Comparison of ENCODE assay signal across 10 cellular contexts in the genomic region with DNA sequence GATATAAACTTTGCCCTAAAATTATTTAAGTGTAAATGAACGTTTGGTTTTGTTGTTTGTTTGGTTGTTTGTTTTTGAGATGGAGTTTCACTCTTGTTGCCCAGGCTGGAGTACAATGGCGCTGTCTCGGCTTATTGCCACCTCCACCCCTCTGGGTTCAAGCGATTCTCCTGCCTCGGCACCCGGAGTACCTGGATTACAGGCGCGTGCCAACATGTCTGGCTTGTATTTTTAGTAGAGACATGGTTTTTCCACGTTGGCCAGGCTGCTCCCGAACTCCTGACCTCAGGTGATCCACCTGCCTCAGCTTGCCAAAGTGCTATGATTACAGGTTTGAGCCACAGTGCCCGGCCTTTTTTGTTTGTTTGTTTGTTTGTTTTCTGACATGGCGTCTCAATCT.
A peak's percentile ranks its signal among the peaks of the same experiment; 100 is the strongest.
DNase-seq lines count a peak whose midpoint lies in the region; FAIRE-seq and TF ChIP-seq lines count a peak whose summit lies in the region.
"Had no signal": no experiment of that assay in that cellular context is flagged by ENCODE, and none has a peak within 500 bp of the region (broad histone marks: within the 10 kb centered on the region; RNA-seq: fewer than 3 reads in every experiment).

No MANE protein-coding gene starts in this region.

- H3K9ac ChIP-seq in skeletal muscle tissue (ENCODE audit: low read depth in 1 of 3, low read length in 3 of 3) = peak overlapping the region in 2 of 3 donors; percentile 91

- peaks cover 13% of the 10 kb centered on the region for H3K79me2 ChIP-seq in PC-9 (ENCODE audit: low read depth)

- H3K9me2 ChIP-seq in PC-9 (ENCODE audit: insufficient read depth) = no peaks in the 10 kb centered on the region

- intact Hi-C loops in PC-9 (cut with micrococcal nuclease; ENCODE audit: unreplicated experiment) = no loop called here

- H2AFZ ChIP-seq in PC-9 = no peak overlapping the region

- BruUV-seq in PC-9 (replicated peaks; lab: Mats Ljungman, UMichigan) = no TSS peak

- H3K27me3 ChIP-seq in PC-9 (ENCODE audit: insufficient read depth, low read depth) = no peaks in the 10 kb centered on the region
- H3K27me3 ChIP-seq in skeletal muscle tissue (ENCODE audit: control insufficient read depth in 3 of 3, insufficient read depth in 3 of 3, low read length in 3 of 3) = no peaks in the 10 kb centered on the region
- no peaks in the 10 kb centered on the region for H3K27me3 ChIP-seq in tibial nerve

- whole genome bisulfite sequencing in tibial nerve, 2 donors = 81 to 88% methylated on average over 12 of the region's 12 CpGs

- H3K4me2 ChIP-seq in PC-9 = peak overlapping the region; percentile 92

- no peak for TF ChIP-seq CTCF in PC-9 (conservative IDR thresholded peaks at IDR 0.05)
- no peak for TF ChIP-seq CTCF in epithelial cell of proximal tubule (conservative IDR thresholded peaks at IDR 0.05; ENCODE audit: low read depth, low read length)
- TF ChIP-seq CTCF in tibial nerve (IDR thresholded peaks at IDR 0.05) = no peak

- H3K4me3 ChIP-seq in PC-9 = no peak overlapping the region; the same call in 1 of the 2 replicates
- H3K4me3 ChIP-seq in epithelial cell of proximal tubule (ENCODE audit: low read depth, low read length) = peak overlapping the region; percentile 69
- H3K4me3 ChIP-seq in skeletal muscle tissue (ENCODE audit: low read length in 3 of 3) = peak overlapping the region; percentile 56 to 90 (median 88)
- no peak overlapping the region for H3K4me3 ChIP-seq in tibial nerve

- H3K4me1 ChIP-seq in PC-9 (replicated peaks; ENCODE audit: insufficient read depth) (peaks cover 42% of the 10 kb centered on the region), skeletal muscle tissue (ENCODE audit: control insufficient read depth in 3 of 3, insufficient read depth in 3 of 3, low read length in 3 of 3) (peaks cover 7 to 25% (median 13%) of the 10 kb centered on the region in 3 donors), tibial nerve (peaks cover 0 to 37% (median 20%) of the 10 kb centered on the region in 4 donors)

- no peaks in the 10 kb centered on the region for H4K20me1 ChIP-seq in PC-9 (ENCODE audit: insufficient read depth)

- peaks cover 38% of the 10 kb centered on the region for H3F3A ChIP-seq in PC-9 (ENCODE audit: insufficient read depth, low read depth)

- no peak for FAIRE-seq in GM12892 (lab: Jason Lieb, UNC)

- no peak for TF ChIP-seq EP300 in tibial nerve (IDR thresholded peaks at IDR 0.05)

- H3K36me3 ChIP-seq in PC-9 (ENCODE audit: low read depth) = no peaks in the 10 kb centered on the region
- no peaks in the 10 kb centered on the region for H3K36me3 ChIP-seq in skeletal muscle tissue (ENCODE audit: control insufficient read depth in 3 of 3, insufficient read depth in 3 of 3, low read length in 3 of 3)
- no peaks in the 10 kb centered on the region for H3K36me3 ChIP-seq in tibial nerve

- POLR2A ChIA-PET in PC-9 (lab: Charles Lee; ENCODE audit: unreplicated experiment) = interaction anchor here (0.6 to 2.5 kb wide), 7 partner anchors 10 to 248 kb away, joined by 4 to 38 read pairs (median 7); no protein-coding TSS in a partner anchor

- DNase-seq in NCI-H526 (lab: John Stamatoyannopoulos, UW) (peak; percentile 12 to 27), NCI-H526 treated with DMSO at 0.1 percent for 48 hours (lab: John Stamatoyannopoulos, UW) (no peak), PC-9 (no peak), epithelial cell of proximal tubule (ENCODE audit: low read depth) (no peak), tibial nerve (ENCODE audit: low spot score in 2 of 2) (no peak), germinal center (ENCODE audit: low spot score) (no peak), GM12892 (ENCODE audit: insufficient read length) (no peak)
- DNase-seq: ACHN, KBM-7 had no signal

- CTCF ChIA-PET in PC-9 (lab: Charles Lee) = no interaction called here

- no peak for TF ChIP-seq POLR2A in tibial nerve (IDR thresholded peaks at IDR 0.05)
- TF ChIP-seq POLR2A in GM12892 (IDR thresholded peaks at IDR 0.05; ENCODE audit: low read depth, low read length) = no peak

- no peak overlapping the region for H3K27ac ChIP-seq in PC-9
- H3K27ac ChIP-seq in skeletal muscle tissue (ENCODE audit: low read depth, low read length) = peak overlapping the region; percentile 99
- peak overlapping the region in 2 of 4 donors; percentile 98 for H3K27ac ChIP-seq in tibial nerve

- H3K9me3 ChIP-seq in PC-9 (ENCODE audit: insufficient read depth, low read depth) (no peaks in the 10 kb centered on the region), skeletal muscle tissue (ENCODE audit: control insufficient read depth in 3 of 3, low read length in 3 of 3) (no peaks in the 10 kb centered on the region), tibial nerve (no peaks in the 10 kb centered on the region)

Comparison
In these comparisons a context has a peak if more than half of its experiments do, and no peak if none do; other contexts are left out.
1. DNase-seq: peak in NCI-H526 (2 of 2); none in NCI-H526 treated with DMSO at 0.1 percent for 48 hours (single experiment), PC-9 (0 of 2), epithelial cell of proximal tubule (single experiment), tibial nerve (0 of 2), germinal center (single experiment) and GM12892 (single experiment).
2. H3K4me3 ChIP-seq: peak in epithelial cell of proximal tubule (single experiment) and skeletal muscle tissue (3 of 3); none in PC-9 (single experiment) and tibial nerve (0 of 4).